ENCODE assay signal across 8 cellular contexts in genomic region chr11:66891849-66892660, GRCh38. TPM values are rescaled to one million over a fixed set of nuclear protein-coding genes. Genes with fewer than 3 reads are reported as not detected.
DNase-seq lines count a peak whose midpoint lies in the region; ATAC-seq and TF ChIP-seq lines count a peak whose summit lies in the region.

No MANE protein-coding gene starts in this region.

- H4K8ac ChIP-seq in mesenchymal stem cell (ENCODE audit: low read length): no peak overlapping the region

- 78 to 82% methylated on average over 14 of the region's 14 CpGs for WGBS in heart right ventricle, 2 donors
- 32% methylated on average over 13 of the region's 14 CpGs for WGBS in mesenchymal stem cell

- no peak overlapping the region for H2BK12ac ChIP-seq in mesenchymal stem cell (ENCODE audit: low read length in 2 of 2)

- H3K9me3 ChIP-seq in heart right ventricle (no peaks in the 10 kb centered on the region), left ventricle myocardium inferior (replicated peaks) (no peaks in the 10 kb centered on the region), OCI-LY3 (ENCODE audit: insufficient read depth, low read length) (no peaks in the 10 kb centered on the region), mesenchymal stem cell (ENCODE audit: control insufficient read depth, low read length) (no peaks in the 10 kb centered on the region), vagina (no peaks in the 10 kb centered on the region)

- H2BK15ac ChIP-seq in mesenchymal stem cell (ENCODE audit: low read depth, poor library complexity, severe bottlenecking): no peak overlapping the region

- ATAC-seq in heart right ventricle (peak in 7 of 8 donors; percentile 42 to 93 (median 70)), HG02943 (IDR thresholded peaks at IDR 0.05; ENCODE audit: low read depth, unreplicated experiment) (peak; percentile 67)

- H3K4me1 ChIP-seq in heart right ventricle: peaks cover 0 to 8% (median 1%) of the 10 kb centered on the region in 9 donors
- peaks cover 8% of the 10 kb centered on the region for H3K4me1 ChIP-seq in left ventricle myocardium inferior
- H3K4me1 ChIP-seq in OCI-LY3 (ENCODE audit: low read length): peaks cover 37% of the 10 kb centered on the region
- H3K4me1 ChIP-seq in mesenchymal stem cell (ENCODE audit: control insufficient read depth, insufficient read depth, low read depth, low read length): peaks cover 13% of the 10 kb centered on the region
- no peaks in the 10 kb centered on the region for H3K4me1 ChIP-seq in vagina

- no peak overlapping the region for H3K4me3 ChIP-seq in heart right ventricle
- H3K4me3 ChIP-seq in left ventricle myocardium inferior: no peak overlapping the region
- peak overlapping the region; percentile 41 for H3K4me3 ChIP-seq in OCI-LY3 (ENCODE audit: low read length)
- H3K4me3 ChIP-seq in mesenchymal stem cell (ENCODE audit: insufficient read depth in 1 of 2, low read depth in 1 of 2, low read length in 2 of 2): no peak overlapping the region
- H3K4me3 ChIP-seq in vagina: no peak overlapping the region

- H4K20me1 ChIP-seq in OCI-LY3 (ENCODE audit: insufficient read depth, low read length): no peaks in the 10 kb centered on the region

- H4K91ac ChIP-seq in mesenchymal stem cell (ENCODE audit: low read length): no peak overlapping the region

- H3K27ac ChIP-seq in heart right ventricle: no peak overlapping the region
- no peak overlapping the region for H3K27ac ChIP-seq in left ventricle myocardium inferior (replicated peaks)
- H3K27ac ChIP-seq in OCI-LY3 (ENCODE audit: low read length): peak overlapping the region; percentile 69
- peak overlapping the region; percentile 41 for H3K27ac ChIP-seq in mesenchymal stem cell (ENCODE audit: low read length, poor library complexity, severe bottlenecking)
- peak overlapping the region; percentile 12 for H3K27ac ChIP-seq in vagina

- intact Hi-C loops in heart right ventricle (cut with DNase I): no loop called here
- intact Hi-C loops in left ventricle myocardium inferior (cut with micrococcal nuclease): no loop called here
- intact Hi-C loops in vagina (cut with DNase I): no loop called here

- H3K9ac ChIP-seq in OCI-LY3 (ENCODE audit: low read length) (peak overlapping the region; percentile 8; the same call in 1 of the 2 replicates), mesenchymal stem cell (ENCODE audit: low read length) (no peak overlapping the region)

- H2AFZ ChIP-seq in OCI-LY3 (ENCODE audit: low read depth, low read length) (no peak overlapping the region; the same call in 1 of the 2 replicates), mesenchymal stem cell (ENCODE audit: low read depth, low read length) (no peak overlapping the region)

- TF ChIP-seq CTCF in heart right ventricle (IDR thresholded peaks at IDR 0.05) (no peak), left ventricle myocardium inferior (IDR thresholded peaks at IDR 0.05; ENCODE audit: borderline replicate concordance) (no peak), OCI-LY3 (IDR thresholded peaks at IDR 0.05; ENCODE audit: low read depth, low read length) (peak; percentile 17; the same call in 1 of the 2 replicates), vagina (IDR thresholded peaks at IDR 0.05) (no peak)

- H3K4me2 ChIP-seq in OCI-LY3 (ENCODE audit: low read length) (peak overlapping the region; percentile 55), mesenchymal stem cell (ENCODE audit: low read length, poor library complexity, severe bottlenecking) (no peak overlapping the region)

- no peak overlapping the region for H2BK120ac ChIP-seq in mesenchymal stem cell (ENCODE audit: low read depth, low read length)

- no peak overlapping the region for H2AK5ac ChIP-seq in mesenchymal stem cell (ENCODE audit: low read length, severe bottlenecking)

- peaks cover 4% of the 10 kb centered on the region for H3K79me1 ChIP-seq in mesenchymal stem cell (replicated peaks; ENCODE audit: low read length, poor library complexity, severe bottlenecking)

- H3K23ac ChIP-seq in mesenchymal stem cell (ENCODE audit: low read length in 2 of 2): no peak overlapping the region

- H3K36me3 ChIP-seq in heart right ventricle (no peaks in the 10 kb centered on the region), left ventricle myocardium inferior (no peaks in the 10 kb centered on the region), OCI-LY3 (replicated peaks; ENCODE audit: low read depth, low read length) (no peaks in the 10 kb centered on the region), mesenchymal stem cell (ENCODE audit: control insufficient read depth in 1 of 2, insufficient read depth in 2 of 2, low read depth in 1 of 2, low read length in 2 of 2) (no peaks in the 10 kb centered on the region), vagina (no peaks in the 10 kb centered on the region)

- no peak for DNase-seq in heart right ventricle
- no peak for DNase-seq in left ventricle myocardium inferior
- DNase-seq in amniotic epithelial cell (ENCODE audit: low read depth): peak; percentile 93
- peak; percentile 94 for DNase-seq in mesenchymal stem cell
- no peak for DNase-seq in vagina (ENCODE audit: extremely low spot score in 2 of 2)
- no peak for DNase-seq in superior temporal gyrus (ENCODE audit: extremely low spot score)

- no peak overlapping the region for H3K4ac ChIP-seq in mesenchymal stem cell (ENCODE audit: low read depth in 1 of 2, low read length in 2 of 2)

- H2BK5ac ChIP-seq in mesenchymal stem cell (ENCODE audit: low read depth, low read length, poor library complexity, severe bottlenecking): no peak overlapping the region

- no peak overlapping the region for H3K18ac ChIP-seq in mesenchymal stem cell (ENCODE audit: low read depth in 1 of 2, low read length in 2 of 2)

- H3K79me2 ChIP-seq in OCI-LY3 (ENCODE audit: low read length): no peaks in the 10 kb centered on the region

- H3K27me3 ChIP-seq in heart right ventricle (no peaks in the 10 kb centered on the region), left ventricle myocardium inferior (ENCODE audit: low read depth) (no peaks in the 10 kb centered on the region), OCI-LY3 (ENCODE audit: low read depth, low read length) (peaks cover 26% of the 10 kb centered on the region), mesenchymal stem cell (ENCODE audit: control insufficient read depth in 1 of 2, insufficient read depth in 1 of 2, low read length in 2 of 2) (no peaks in the 10 kb centered on the region), vagina (no peaks in the 10 kb centered on the region)

- no peak for TF ChIP-seq POLR2A in vagina (IDR thresholded peaks at IDR 0.05)

- no peak overlapping the region for H3K14ac ChIP-seq in mesenchymal stem cell (ENCODE audit: low read length in 2 of 2)

RNA-seq across cellular contexts. Expression of gene LRFN4, which starts 35.2 kb away (rescaled TPM):
- 10 to 100 TPM in 9 of 10 donors, 1 to 10 TPM in 1; 9.1 to 20.7 (median 13.6) TPM for total RNA-seq in heart right ventricle
- 10 to 100 TPM; 13.7 to 33.1 TPM for polyA plus RNA-seq in heart right ventricle
- total RNA-seq in left ventricle myocardium inferior: 13.5 TPM
- polyA plus RNA-seq in mesenchymal stem cell (2013, experiment 1 of 2): 16.0 TPM
- polyA plus RNA-seq in mesenchymal stem cell (2013, experiment 2 of 2): 15.3 TPM
- 8.1 TPM for total RNA-seq in vagina

RNA-seq across cellular contexts. Expression of gene RCE1, which starts 48.8 kb away (rescaled TPM):
- total RNA-seq in heart right ventricle (1 to 10 TPM; 2.5 to 7.5 (median 4.9) TPM), left ventricle myocardium inferior (5.1 TPM), vagina (23.6 TPM)
- polyA plus RNA-seq in heart right ventricle: 1 to 10 TPM; 3.4 to 9.2 TPM
- polyA plus RNA-seq in mesenchymal stem cell (2013, experiment 1 of 2): 11.2 TPM
- 10.9 TPM for polyA plus RNA-seq in mesenchymal stem cell (2013, experiment 2 of 2)

Comparison
In these comparisons a context has a peak if more than half of its experiments do, and no peak if none do; other contexts are left out.
1. DNase-seq: peak in amniotic epithelial cell (single experiment) and mesenchymal stem cell (single experiment); none in heart right ventricle (0 of 2), left ventricle myocardium inferior (single experiment), vagina (0 of 2) and superior temporal gyrus (single experiment).
2. H3K27ac ChIP-seq: peak in OCI-LY3 (single experiment), mesenchymal stem cell (single experiment) and vagina (single experiment); none in heart right ventricle (0 of 10) and left ventricle myocardium inferior (single experiment).